In the genomic region with DNA sequence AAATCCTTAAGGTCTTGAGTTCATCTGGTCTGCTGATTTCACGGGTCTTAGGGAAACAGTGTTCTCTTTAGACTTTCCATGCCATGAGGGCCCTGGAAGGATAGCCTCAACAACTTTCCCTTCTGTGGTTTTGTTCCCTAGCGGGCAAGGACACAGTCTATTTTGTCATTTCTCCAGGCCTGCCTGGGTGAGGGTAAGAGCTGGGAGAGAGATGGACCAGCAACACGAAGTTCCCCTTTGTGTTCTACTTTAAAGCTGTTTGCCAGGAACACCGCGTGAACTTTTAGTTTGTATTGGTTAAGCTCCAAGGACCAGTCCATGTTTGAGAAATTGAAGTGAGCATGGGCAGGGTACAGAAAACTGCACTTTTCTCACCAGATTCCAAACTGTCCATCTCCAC, we compare ENCODE assay signal across 24 cellular contexts. TPM values are rescaled to one million over a fixed set of nuclear protein-coding genes. Genes with fewer than 3 reads are reported as not detected.
A peak's percentile ranks its signal among the peaks of the same experiment; 100 is the strongest.
DNase-seq lines count a peak whose midpoint lies in the region; ATAC-seq and TF ChIP-seq lines count a peak whose summit lies in the region.
"Had no signal": no experiment of that assay in that cellular context is flagged by ENCODE, and none has a peak within 500 bp of the region (broad histone marks: within the 10 kb centered on the region; RNA-seq: fewer than 3 reads in every experiment).

No MANE protein-coding gene starts in this region.

- H3K27ac ChIP-seq in C4-2B, result peak overlapping the region; percentile 11; the same call in 1 of the 2 replicates
- peak overlapping the region; percentile 67 to 74 for H3K27ac ChIP-seq in ascending aorta
- H3K27ac ChIP-seq in heart left ventricle, result peak overlapping the region in 10 of 12 donors; percentile 3 to 61 (median 44)
- H3K27ac ChIP-seq in trophoblast cell (ENCODE audit: low read depth, low read length), result no peak overlapping the region
- H3K27ac ChIP-seq: esophagus squamous epithelium, parathyroid adenoma, PC-9 had no signal

- H2BK12ac ChIP-seq in trophoblast cell (ENCODE audit: low read length), result no peak overlapping the region

- H3K4me1 Mint-ChIP-seq in effector memory CD8-positive, alpha-beta T cell (ENCODE audit: low read depth in 2 of 2), result no peaks in the 10 kb centered on the region
- peaks cover 12% of the 10 kb centered on the region for H3K4me1 Mint-ChIP-seq in activated T-helper 1 cell treated with anti-CD3 and anti-CD28 coated beads, Interleukin-12 subunit alpha, Interleukin-12 subunit beta, Interleukin-2, Interleukin-4 antibody, amounts not matched to agents 30 ng/mL and 10 ng/mL and 1 ng/mL, durations not matched to agents 14 hours and 24 hours and 36 hours (ENCODE audit: low read depth)
- H3K4me1 Mint-ChIP-seq: activated naive CD4-positive, alpha-beta T cell treated with anti-CD3 and anti-CD28 coated beads, Interleukin-2, amount 10 ng/mL, durations not matched to agents 7 days and 5 days; memory B cell had no signal

- no peak overlapping the region for H3K23ac ChIP-seq in trophoblast cell (ENCODE audit: low read length)

- H3K79me2 ChIP-seq in trophoblast cell (ENCODE audit: control insufficient read depth, insufficient read depth, low read length, poor library complexity), result no peaks in the 10 kb centered on the region
- H3K79me2 ChIP-seq: parathyroid adenoma had no signal

- no peak overlapping the region for H3K4me2 ChIP-seq in trophoblast cell (ENCODE audit: low read length)
- H3K4me2 ChIP-seq: PC-9 had no signal

- H3K27me3 Mint-ChIP-seq in effector memory CD8-positive, alpha-beta T cell, result peaks cover 16 to 33% of the 10 kb centered on the region in 2 donors
- H3K27me3 Mint-ChIP-seq in activated T-helper 1 cell treated with anti-CD3 and anti-CD28 coated beads, Interleukin-12 subunit alpha, Interleukin-12 subunit beta, Interleukin-2, Interleukin-4 antibody, amounts not matched to agents 30 ng/mL and 10 ng/mL and 1 ng/mL, durations not matched to agents 14 hours and 24 hours and 36 hours (ENCODE audit: insufficient read depth), result peaks cover 5% of the 10 kb centered on the region

- H3K4me3 ChIP-seq in ascending aorta (no peak overlapping the region), heart left ventricle (no peak overlapping the region), trophoblast cell (ENCODE audit: low read depth, low read length) (no peak overlapping the region)
- H3K4me3 ChIP-seq: esophagus squamous epithelium, PC-9, skin epidermis had no signal

- intact Hi-C loops in ascending aorta (cut with DNase I), result loop anchor here (2.0 kb wide), 1 partner anchor 51 kb away; no protein-coding TSS in a partner anchor
- intact Hi-C loops in heart left ventricle (cut with DNase I), result loop anchor here in 1 of 10 donors (5.0 kb wide), 1 partner anchor 52 kb away; no protein-coding TSS in a partner anchor
- intact Hi-C loops in activated T-helper 1 cell treated with anti-CD3 and anti-CD28 coated beads, Interleukin-12 subunit alpha, Interleukin-12 subunit beta, Interleukin-2, Interleukin-4 antibody, amounts not matched to agents 30 ng/mL and 10 ng/mL and 1 ng/mL, durations not matched to agents 14 hours and 24 hours and 36 hours (cut with micrococcal nuclease), result no loop called here

- no peak overlapping the region for H4K8ac ChIP-seq in trophoblast cell (ENCODE audit: low read depth, low read length)

- no peak overlapping the region for H2AK5ac ChIP-seq in trophoblast cell (ENCODE audit: low read length)

- H3K9me3 ChIP-seq in ascending aorta, result no peaks in the 10 kb centered on the region
- H3K9me3 ChIP-seq in heart left ventricle, result no peaks in the 10 kb centered on the region
- H3K9me3 ChIP-seq in trophoblast cell (ENCODE audit: insufficient read depth, low read depth, low read length), result no peaks in the 10 kb centered on the region
- H3K9me3 ChIP-seq: esophagus squamous epithelium had no signal

- no peak overlapping the region for H2BK120ac ChIP-seq in trophoblast cell (ENCODE audit: insufficient read depth, low read length, poor library complexity)

- no peak overlapping the region for H4K91ac ChIP-seq in trophoblast cell (ENCODE audit: low read depth, low read length)

- no peaks in the 10 kb centered on the region for H3K36me3 ChIP-seq in ascending aorta
- peaks cover 0 to 58% (median 20%) of the 10 kb centered on the region in 9 donors for H3K36me3 ChIP-seq in heart left ventricle
- peaks cover 0 to 2% of the 10 kb centered on the region in 2 experiments for H3K36me3 ChIP-seq in trophoblast cell (ENCODE audit: control insufficient read depth in 1 of 2, insufficient read depth in 2 of 2, low read length in 2 of 2)
- H3K36me3 ChIP-seq: esophagus squamous epithelium had no signal

- peak overlapping the region; percentile 46 for H3K9ac ChIP-seq in trophoblast cell (ENCODE audit: low read length)
- H3K9ac ChIP-seq: parathyroid adenoma had no signal

- no peak overlapping the region for H2AFZ ChIP-seq in trophoblast cell (ENCODE audit: insufficient read depth, low read length, poor library complexity)
- H2AFZ ChIP-seq: parathyroid adenoma, PC-9 had no signal

- H3K36me3 Mint-ChIP-seq in effector memory CD8-positive, alpha-beta T cell (ENCODE audit: insufficient read depth), result no peaks in the 10 kb centered on the region
- H3K36me3 Mint-ChIP-seq in activated T-helper 1 cell treated with anti-CD3 and anti-CD28 coated beads, Interleukin-12 subunit alpha, Interleukin-12 subunit beta, Interleukin-2, Interleukin-4 antibody, amounts not matched to agents 30 ng/mL and 10 ng/mL and 1 ng/mL, durations not matched to agents 14 hours and 24 hours and 36 hours (ENCODE audit: low read depth), result no peaks in the 10 kb centered on the region
- H3K36me3 Mint-ChIP-seq: activated naive CD4-positive, alpha-beta T cell treated with anti-CD3 and anti-CD28 coated beads, Interleukin-2, amount 10 ng/mL, durations not matched to agents 7 days and 5 days; memory B cell; naive thymus-derived CD4-positive, alpha-beta T cell had no signal

- H3K79me1 ChIP-seq in trophoblast cell (ENCODE audit: low read length), result no peaks in the 10 kb centered on the region

- TF ChIP-seq CTCF in C4-2B (conservative IDR thresholded peaks at IDR 0.05), result 0 out of 2 replicates have a peak, but pooled peaks have one; percentile 4
- no peak for TF ChIP-seq CTCF in ascending aorta (IDR thresholded peaks at IDR 0.05)
- TF ChIP-seq CTCF in heart left ventricle (IDR thresholded peaks at IDR 0.05), result no peak

- H3K14ac ChIP-seq in trophoblast cell (ENCODE audit: low read length), result no peak overlapping the region

- no peak overlapping the region for H3K4me3 Mint-ChIP-seq in effector memory CD8-positive, alpha-beta T cell
- H3K4me3 Mint-ChIP-seq in activated T-helper 1 cell treated with anti-CD3 and anti-CD28 coated beads, Interleukin-12 subunit alpha, Interleukin-12 subunit beta, Interleukin-2, Interleukin-4 antibody, amounts not matched to agents 30 ng/mL and 10 ng/mL and 1 ng/mL, durations not matched to agents 14 hours and 24 hours and 36 hours, result no peak overlapping the region
- H3K4me3 Mint-ChIP-seq: activated naive CD4-positive, alpha-beta T cell treated with anti-CD3 and anti-CD28 coated beads, Interleukin-2, amount 10 ng/mL, durations not matched to agents 7 days and 5 days; memory B cell; naive thymus-derived CD4-positive, alpha-beta T cell had no signal

- H3K4ac ChIP-seq in trophoblast cell (ENCODE audit: low read depth, low read length), result no peak overlapping the region

- H4K12ac ChIP-seq in trophoblast cell (ENCODE audit: low read depth, low read length), result no peak overlapping the region

- H3K18ac ChIP-seq in trophoblast cell (ENCODE audit: low read length), result no peak overlapping the region

- H3K4me1 ChIP-seq in ascending aorta, result peaks cover 4 to 58% of the 10 kb centered on the region in 2 donors
- H3K4me1 ChIP-seq in heart left ventricle, result peaks cover 0 to 71% (median 57%) of the 10 kb centered on the region in 12 donors
- H3K4me1 ChIP-seq in trophoblast cell (ENCODE audit: control insufficient read depth in 1 of 2, insufficient read depth in 2 of 2, low read length in 2 of 2), result peaks cover 2 to 3% of the 10 kb centered on the region in 2 experiments
- H3K4me1 ChIP-seq: parathyroid adenoma had no signal

- peak; percentile 8 to 67 (median 14) for ATAC-seq in heart left ventricle
- ATAC-seq in effector memory CD8-positive, alpha-beta T cell (replicated peaks), result no peak
- ATAC-seq: naive thymus-derived CD4-positive, alpha-beta T cell had no signal

- no peaks in the 10 kb centered on the region for H3K27me3 ChIP-seq in ascending aorta
- no peaks in the 10 kb centered on the region for H3K27me3 ChIP-seq in heart left ventricle
- no peaks in the 10 kb centered on the region for H3K27me3 ChIP-seq in trophoblast cell (ENCODE audit: insufficient read depth, low read length)
- H3K27me3 ChIP-seq: esophagus squamous epithelium had no signal

- WGBS in heart left ventricle, 4 donors, result 59 to 87% (median 73%) methylated on average over 5 of the region's 5 CpGs
- WGBS in trophoblast cell (ENCODE audit: extremely low coverage, insufficient coverage, insufficient read length), result no CpG with 5 or more reads among the region's 5 CpGs

- no peak for TF ChIP-seq POLR2A in heart left ventricle (IDR thresholded peaks at IDR 0.05)

- peak in 1 of 2 donors; percentile 82 for DNase-seq in ascending aorta (ENCODE audit: low spot score in 2 of 2)
- DNase-seq in heart left ventricle, result no peak
- no peak for DNase-seq in trophoblast cell
- DNase-seq in NCI-H69 (lab: John Stamatoyannopoulos, UW), result no peak
- no peak for DNase-seq in effector memory CD8-positive, alpha-beta T cell
- DNase-seq in AG08395 (ENCODE audit: low spot score), result no peak
- no peak for DNase-seq in activated T-helper 1 cell treated with anti-CD3 and anti-CD28 coated beads, Interleukin-12 subunit alpha, Interleukin-12 subunit beta, Interleukin-2, Interleukin-4 antibody, amounts not matched to agents 30 ng/mL and 10 ng/mL and 1 ng/mL, durations not matched to agents 14 hours and 24 hours and 36 hours (ENCODE audit: low spot score)
- DNase-seq: activated CD4-positive, alpha-beta T cell treated with anti-CD3 and anti-CD28 coated beads, Interleukin-2, amount 50 U/mL, for 4 hours; activated naive CD4-positive, alpha-beta T cell treated with anti-CD3 and anti-CD28 coated beads, Interleukin-2, amount 10 ng/mL, durations not matched to agents 7 days and 5 days; activated T-cell treated with anti-CD3 and anti-CD28 coated beads for 4 hours; DMS53; esophagus squamous epithelium; glutamatergic neuron; Kasumi-1; naive thymus-derived CD4-positive, alpha-beta T cell; NCI-H1417; NCI-H2171 treated with DMSO at 0.1 percent for 48 hours; NCI-H774; PC-9; stimulated activated CD4-positive, alpha-beta T cell treated with anti-CD3 and anti-CD28 coated beads, Interleukin-4, amount 100 ng/mL, for 4 hours had no signal

- no peak overlapping the region for H2BK5ac ChIP-seq in trophoblast cell (ENCODE audit: low read depth, low read length, poor library complexity)

- H3K27ac Mint-ChIP-seq in effector memory CD8-positive, alpha-beta T cell, result no peak overlapping the region
- no peak overlapping the region for H3K27ac Mint-ChIP-seq in activated T-helper 1 cell treated with anti-CD3 and anti-CD28 coated beads, Interleukin-12 subunit alpha, Interleukin-12 subunit beta, Interleukin-2, Interleukin-4 antibody, amounts not matched to agents 30 ng/mL and 10 ng/mL and 1 ng/mL, durations not matched to agents 14 hours and 24 hours and 36 hours
- H3K27ac Mint-ChIP-seq: activated naive CD4-positive, alpha-beta T cell treated with anti-CD3 and anti-CD28 coated beads, Interleukin-2, amount 10 ng/mL, durations not matched to agents 7 days and 5 days; memory B cell; naive thymus-derived CD4-positive, alpha-beta T cell had no signal

- no peaks in the 10 kb centered on the region for H3K9me3 Mint-ChIP-seq in effector memory CD8-positive, alpha-beta T cell
- no peaks in the 10 kb centered on the region for H3K9me3 Mint-ChIP-seq in activated T-helper 1 cell treated with anti-CD3 and anti-CD28 coated beads, Interleukin-12 subunit alpha, Interleukin-12 subunit beta, Interleukin-2, Interleukin-4 antibody, amounts not matched to agents 30 ng/mL and 10 ng/mL and 1 ng/mL, durations not matched to agents 14 hours and 24 hours and 36 hours
- H3K9me3 Mint-ChIP-seq: activated naive CD4-positive, alpha-beta T cell treated with anti-CD3 and anti-CD28 coated beads, Interleukin-2, amount 10 ng/mL, durations not matched to agents 7 days and 5 days had no signal

RNA-seq across cellular contexts. Expression of a gene that starts 20.9 kb away (rescaled TPM):
- total RNA-seq in ascending aorta (2.7 TPM), heart left ventricle (10 to 100 TPM; 35.3 to 91.1 (median 64.5) TPM)
- polyA plus RNA-seq in heart left ventricle, result 10 to 100 TPM; 37.3 to 95.9 TPM
- polyA plus RNA-seq in trophoblast cell (2013), result 8.0 and 8.2 TPM in 2 replicates
- total RNA-seq in activated T-helper 1 cell treated with anti-CD3 and anti-CD28 coated beads, Interleukin-12 subunit alpha, Interleukin-12 subunit beta, Interleukin-2, Interleukin-4 antibody, amounts not matched to agents 30 ng/mL and 10 ng/mL and 1 ng/mL, durations not matched to agents 14 hours and 24 hours and 36 hours, result 0.44 and 0.83 TPM in 2 replicates
